ENCODE assay signal across 14 cellular contexts in the genomic region with DNA sequence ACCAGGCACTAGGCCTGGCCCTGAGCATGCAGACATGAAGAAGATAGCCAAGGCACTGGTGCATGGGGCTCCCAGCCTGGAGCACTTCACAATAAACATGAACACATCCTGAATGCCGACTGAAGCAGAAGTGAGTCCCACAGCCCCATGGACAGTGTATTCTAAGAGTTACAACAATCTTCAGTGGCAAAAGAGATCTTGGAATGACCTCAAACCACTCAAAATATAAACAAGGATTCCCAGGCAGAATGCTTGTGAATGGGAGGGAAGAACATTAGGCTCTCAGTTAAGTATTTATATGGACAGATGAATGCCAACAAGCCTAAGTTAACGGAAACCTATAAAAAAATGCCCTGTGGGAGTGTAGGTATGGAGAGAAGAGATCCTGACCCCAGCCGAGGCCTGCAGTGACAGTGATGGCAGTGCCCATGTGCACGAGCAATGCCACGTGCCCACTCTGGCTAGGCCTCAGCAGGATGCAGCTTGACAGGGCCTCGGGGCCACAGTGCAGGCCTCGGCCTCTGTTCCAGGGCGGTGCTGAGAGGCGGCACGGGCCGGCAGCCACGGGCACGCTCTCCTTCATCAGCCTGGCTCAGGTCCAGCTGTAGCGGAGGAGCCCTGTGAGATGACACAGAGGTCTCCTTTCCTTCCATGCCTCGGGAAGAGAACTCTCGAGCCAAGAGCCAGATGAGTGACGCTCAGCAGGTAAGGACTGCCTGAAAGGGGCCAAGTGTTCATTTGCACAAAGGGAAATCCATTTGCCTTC. TPM values are rescaled to one million over a fixed set of nuclear protein-coding genes. Genes with fewer than 3 reads are reported as not detected.
DNase-seq lines count a peak whose midpoint lies in the region; ATAC-seq and TF ChIP-seq lines count a peak whose summit lies in the region.
"Had no signal": no experiment of that assay in that cellular context is flagged by ENCODE, and none has a peak within 500 bp of the region (broad histone marks: within the 10 kb centered on the region; RNA-seq: fewer than 3 reads in every experiment).

No MANE protein-coding gene starts in this region.

- peaks cover 34% of the 10 kb centered on the region for H3K79me1 ChIP-seq in mesenchymal stem cell (replicated peaks; ENCODE audit: low read length, poor library complexity, severe bottlenecking)

- H3K4me1 ChIP-seq in mesenchymal stem cell (ENCODE audit: control insufficient read depth, insufficient read depth, low read depth, low read length) (peaks cover 5% of the 10 kb centered on the region), thyroid gland (peaks cover 14 to 25% of the 10 kb centered on the region in 2 donors)

- no peak overlapping the region for H3K9ac ChIP-seq in mesenchymal stem cell (ENCODE audit: low read length)

- DNase-seq in activated T-cell treated with anti-CD3 and anti-CD28 coated beads, Interleukin-2, amount 50 U/mL, for 24 hours = no peak
- DNase-seq in activated T-cell treated with anti-CD3 and anti-CD28 coated beads, Interleukin-2, amount 50 U/mL, for 48 hours = no peak
- DNase-seq in dermis blood vessel endothelial cell (peak; percentile 65), mesenchymal stem cell (peak; percentile 81), thyroid gland (peak; percentile 82 to 86), osteocyte (ENCODE audit: extremely low spot score, unreplicated experiment) (no peak)
- DNase-seq: activated gamma-delta T cell treated with Interleukin-2 at 50 U/mL for 16 hours, DND-41, HCEC 1CT, tibial artery had no signal

- H2BK120ac ChIP-seq in mesenchymal stem cell (ENCODE audit: low read depth, low read length) = no peak overlapping the region

- H3K27me3 ChIP-seq in mesenchymal stem cell (ENCODE audit: control insufficient read depth in 1 of 2, insufficient read depth in 1 of 2, low read length in 2 of 2) (no peaks in the 10 kb centered on the region), thyroid gland (no peaks in the 10 kb centered on the region)
- H3K27me3 ChIP-seq: tibial artery had no signal

- peak overlapping the region; percentile 88 for H4K91ac ChIP-seq in mesenchymal stem cell (ENCODE audit: low read length)

- no peak overlapping the region for H2AK5ac ChIP-seq in mesenchymal stem cell (ENCODE audit: low read length, severe bottlenecking)

- no peak overlapping the region for H3K4me2 ChIP-seq in mesenchymal stem cell (ENCODE audit: low read length, poor library complexity, severe bottlenecking)

- no peak overlapping the region for H3K23ac ChIP-seq in mesenchymal stem cell (ENCODE audit: low read length in 2 of 2)

- H3K14ac ChIP-seq in mesenchymal stem cell (ENCODE audit: low read length in 2 of 2) = no peak overlapping the region

- peaks cover 87% of the 10 kb centered on the region for H3K36me3 Mint-ChIP-seq in activated T-cell treated with anti-CD3 and anti-CD28 coated beads, Interleukin-2, amount 50 U/mL, for 24 hours (ENCODE audit: low read depth)
- peaks cover 55% of the 10 kb centered on the region for H3K36me3 Mint-ChIP-seq in osteocyte (ENCODE audit: unreplicated experiment)

- intact Hi-C loops in thyroid gland (cut with DNase I) = no loop called here

- H3K27me3 Mint-ChIP-seq in activated T-cell treated with anti-CD3 and anti-CD28 coated beads, Interleukin-2, amount 50 U/mL, for 24 hours = no peaks in the 10 kb centered on the region
- H3K27me3 Mint-ChIP-seq in osteocyte (ENCODE audit: unreplicated experiment) = no peaks in the 10 kb centered on the region
- H3K27me3 Mint-ChIP-seq: progenitor cell of endocrine pancreas had no signal

- H3K4me3 ChIP-seq in mesenchymal stem cell (ENCODE audit: insufficient read depth in 1 of 2, low read depth in 1 of 2, low read length in 2 of 2) = no peak overlapping the region
- no peak overlapping the region for H3K4me3 ChIP-seq in thyroid gland (replicated peaks in 1 of 3)
- H3K4me3 ChIP-seq: coronary artery, tibial artery had no signal

- peaks cover 77% of the 10 kb centered on the region for H3K4me1 Mint-ChIP-seq in activated T-cell treated with anti-CD3 and anti-CD28 coated beads, Interleukin-2, amount 50 U/mL, for 24 hours (ENCODE audit: low read depth)
- peaks cover 6% of the 10 kb centered on the region for H3K4me1 Mint-ChIP-seq in osteocyte (ENCODE audit: unreplicated experiment)

- peak overlapping the region; percentile 69 to 76 for H3K18ac ChIP-seq in mesenchymal stem cell (ENCODE audit: low read depth in 1 of 2, low read length in 2 of 2)

- WGBS in mesenchymal stem cell = 84% methylated on average over 17 of the region's 17 CpGs
- WGBS in thyroid gland, 2 donors = 47 to 52% methylated on average over 10 to 17 of the region's 17 CpGs

- H3K9me3 Mint-ChIP-seq in activated T-cell treated with anti-CD3 and anti-CD28 coated beads, Interleukin-2, amount 50 U/mL, for 24 hours = peaks cover 5% of the 10 kb centered on the region
- H3K9me3 Mint-ChIP-seq in osteocyte (ENCODE audit: unreplicated experiment) = peaks cover 4% of the 10 kb centered on the region

- H4K8ac ChIP-seq in mesenchymal stem cell (ENCODE audit: low read length) = peak overlapping the region; percentile 47

- H3K4ac ChIP-seq in mesenchymal stem cell (ENCODE audit: low read depth in 1 of 2, low read length in 2 of 2) = peak overlapping the region in 1 of 2 experiments; percentile 22

- H2BK15ac ChIP-seq in mesenchymal stem cell (ENCODE audit: low read depth, poor library complexity, severe bottlenecking) = no peak overlapping the region

- no peak overlapping the region for H2AFZ ChIP-seq in mesenchymal stem cell (ENCODE audit: low read depth, low read length)

- TF ChIP-seq POLR2A in thyroid gland (IDR thresholded peaks at IDR 0.05) = no peak

- H3K4me3 Mint-ChIP-seq in activated T-cell treated with anti-CD3 and anti-CD28 coated beads, Interleukin-2, amount 50 U/mL, for 24 hours = no peak overlapping the region
- H3K4me3 Mint-ChIP-seq in osteocyte (ENCODE audit: unreplicated experiment) = no peak overlapping the region

- H3K36me3 ChIP-seq in mesenchymal stem cell (ENCODE audit: control insufficient read depth in 1 of 2, insufficient read depth in 2 of 2, low read depth in 1 of 2, low read length in 2 of 2) (peaks cover 36 to 76% of the 10 kb centered on the region in 2 experiments), thyroid gland (peaks cover 0 to 9% of the 10 kb centered on the region in 2 donors)

- peak overlapping the region; percentile 28 for H3K27ac Mint-ChIP-seq in activated T-cell treated with anti-CD3 and anti-CD28 coated beads, Interleukin-2, amount 50 U/mL, for 24 hours
- no peak overlapping the region for H3K27ac Mint-ChIP-seq in osteocyte (ENCODE audit: unreplicated experiment)
- H3K27ac Mint-ChIP-seq: progenitor cell of endocrine pancreas had no signal

- no peak overlapping the region for H2BK5ac ChIP-seq in mesenchymal stem cell (ENCODE audit: low read depth, low read length, poor library complexity, severe bottlenecking)

- ATAC-seq in HG02588 (IDR thresholded peaks at IDR 0.05; ENCODE audit: unreplicated experiment) (no peak), HG02840 (IDR thresholded peaks at IDR 0.05; ENCODE audit: low FRiP score, unreplicated experiment) (no peak)

- H3K27ac ChIP-seq in mesenchymal stem cell (ENCODE audit: low read length, poor library complexity, severe bottlenecking) = no peak overlapping the region
- H3K27ac ChIP-seq in thyroid gland = peak overlapping the region in 2 of 3 donors; percentile 29 to 36
- H3K27ac ChIP-seq: coronary artery, tibial artery had no signal

- H2BK12ac ChIP-seq in mesenchymal stem cell (ENCODE audit: low read length in 2 of 2) = peak overlapping the region; percentile 49 to 96

- peaks cover 5% of the 10 kb centered on the region for H3K9me3 ChIP-seq in mesenchymal stem cell (ENCODE audit: control insufficient read depth, low read length)
- no peaks in the 10 kb centered on the region for H3K9me3 ChIP-seq in thyroid gland

- TF ChIP-seq CTCF in thyroid gland (IDR thresholded peaks at IDR 0.05) (no peak), osteocyte (IDR thresholded peaks at IDR 0.05) (no peak)

RNA-seq across cellular contexts. Expression of gene IRF2, which starts 49.2 kb away (rescaled TPM):
- 27.4 and 31.8 TPM in 2 replicates for total RNA-seq in dermis blood vessel endothelial cell
- polyA plus RNA-seq in mesenchymal stem cell (2013, experiment 1 of 2) = 30.5 TPM
- 30.8 TPM for polyA plus RNA-seq in mesenchymal stem cell (2013, experiment 2 of 2)
- 10 to 100 TPM; 24.7 to 39.8 (median 34.5) TPM for total RNA-seq in thyroid gland
- 21.8 and 26.6 TPM in 2 replicates for total RNA-seq in osteocyte

Comparison
In these comparisons a context has a peak if more than half of its experiments do, and no peak if none do; other contexts are left out.
1. DNase-seq: peak in dermis blood vessel endothelial cell (single experiment), mesenchymal stem cell (single experiment) and thyroid gland (2 of 2); none in activated T-cell treated with anti-CD3 and anti-CD28 coated beads, Interleukin-2, amount 50 U/mL, for 24 hours (single experiment), activated T-cell treated with anti-CD3 and anti-CD28 coated beads, Interleukin-2, amount 50 U/mL, for 48 hours (0 of 2) and osteocyte (single experiment).